ENCODE assay signal across 12 cellular contexts in genomic region chr10:118108194-118109026, GRCh38.
DNase-seq lines count a peak whose midpoint lies in the region; ATAC-seq, FAIRE-seq and TF ChIP-seq lines count a peak whose summit lies in the region.
"Had no signal": no experiment of that assay in that cellular context is flagged by ENCODE, and none has a peak within 500 bp of the region (broad histone marks: within the 10 kb centered on the region; RNA-seq: fewer than 3 reads in every experiment).

No MANE protein-coding gene starts in this region.

- intact Hi-C loops in K562 (cut with micrococcal nuclease): no loop called here

- no peaks in the 10 kb centered on the region for H3K9me1 ChIP-seq in K562 (ENCODE audit: control insufficient read depth, insufficient read depth, low read length)

- no peak for TF ChIP-seq EP300 in K562 (IDR thresholded peaks at IDR 0.05; ENCODE audit: low read length)

- no peaks in the 10 kb centered on the region for H3K9me3 ChIP-seq in K562 (replicated peaks; ENCODE audit: control insufficient read depth, insufficient read depth, low read depth, low read length)
- H3K9me3 ChIP-seq: adrenal gland, SJCRH30 had no signal

- ATAC-seq in K562 (peak; percentile 85), GM21529 (IDR thresholded peaks at IDR 0.05; ENCODE audit: unreplicated experiment) (no peak)

- no peaks in the 10 kb centered on the region for H4K20me1 ChIP-seq in K562 (replicated peaks; ENCODE audit: control insufficient read depth, insufficient read depth, low read length)

- no peak for TF ChIP-seq RAD21 in K562 (CRISPR knock-in tag; conservative IDR thresholded peaks at IDR 0.05 in 1 of 2, IDR thresholded peaks at IDR 0.05 in 1 of 2)

- CTCF ChIA-PET in K562 (lab: Yijun Ruan, JAX; ENCODE audit: low intra/inter-chr PET ratio): no interaction called here

- DNase-seq in Ammon's horn (ENCODE audit: low spot score) (peak; percentile 16), NCI-H1436 (lab: John Stamatoyannopoulos, UW) (peak; percentile 49), K562 (ENCODE audit: extremely low read depth in 1 of 4, low spot score in 3 of 4) (peak; percentile 13 to 62 (median 35)), medulla oblongata (ENCODE audit: extremely low spot score) (peak; percentile 9), KBM-7 (no peak), GF-D8 (lab: John Stamatoyannopoulos, UW) (no peak), urothelium cell line (ENCODE audit: low spot score) (no peak)
- DNase-seq: adrenal gland, NCI-H526 treated with DMSO at 0.1 percent for 48 hours, SJCRH30 had no signal

- FAIRE-seq in K562 (lab: Jason Lieb, UNC) (peak; percentile 72), urothelium cell line (lab: Jason Lieb, UNC) (no peak)

- peaks cover 0 to 17% of the 10 kb centered on the region in 2 experiments; a peak in 4 of 5 replicates for H3K4me1 ChIP-seq in K562 (replicated peaks in 1 of 2; ENCODE audit: control insufficient read depth in 2 of 2, insufficient read depth in 2 of 2, low read length in 2 of 2)
- H3K4me1 ChIP-seq: adrenal gland, parathyroid adenoma, SJCRH30 had no signal

- H3K36me3 ChIP-seq in K562 (ENCODE audit: control insufficient read depth, insufficient read depth, low read length): no peaks in the 10 kb centered on the region
- H3K36me3 ChIP-seq: adrenal gland, SJCRH30 had no signal

- 3% methylated on average over 17 of the region's 20 CpGs for WGBS in K562 (ENCODE audit: insufficient coverage, low coverage, missing lambda C conversion rate)

- peak overlapping the region; percentile 43 for H3K4me2 ChIP-seq in K562 (ENCODE audit: insufficient read depth, low read length)

- BruUV-seq in K562 (replicated peaks; lab: Mats Ljungman, UMichigan): no TSS peak

- peaks cover 0 to 6% of the 10 kb centered on the region in 2 experiments; a peak in 2 of 5 replicates for H3K27me3 ChIP-seq in K562 (ENCODE audit: control insufficient read depth in 2 of 2, insufficient read depth in 2 of 2, low read length in 2 of 2)
- H3K27me3 ChIP-seq: adrenal gland, SJCRH30 had no signal

- H3K9ac ChIP-seq in K562 (ENCODE audit: insufficient read depth in 1 of 2, low read depth in 2 of 2, low read length in 2 of 2): peak overlapping the region in 1 of 2 experiments; percentile 28; a peak in 1 of 4 replicates
- H3K9ac ChIP-seq: parathyroid adenoma had no signal

- peak overlapping the region; percentile 54 for H3K27ac ChIP-seq in K562 (ENCODE audit: extremely low read depth, low read depth, low read length)
- H3K27ac ChIP-seq: adrenal gland, parathyroid adenoma, SJCRH30 had no signal

- H3K4me3 ChIP-seq in K562: no peak overlapping the region
- H3K4me3 ChIP-seq: adrenal gland, SJCRH30 had no signal

- peak overlapping the region; percentile 80 for H2AFZ ChIP-seq in K562 (ENCODE audit: low read depth, low read length)
- H2AFZ ChIP-seq: parathyroid adenoma had no signal

- POLR2A ChIA-PET in K562 (lab: Yijun Ruan, JAX): interaction anchor here (0.8 kb wide), 1 partner anchor 656 kb away, joined by 3 read pairs; no protein-coding TSS in a partner anchor

- H3K79me2 ChIP-seq in K562 (ENCODE audit: control insufficient read depth, insufficient read depth, low read length): no peaks in the 10 kb centered on the region
- H3K79me2 ChIP-seq: parathyroid adenoma had no signal

- TF ChIP-seq CTCF in K562 (IDR thresholded peaks at IDR 0.05 in 2 of 3, conservative IDR thresholded peaks at IDR 0.05 in 1 of 3; ENCODE audit: insufficient read depth in 2 of 3, low read depth in 1 of 3, low read length in 3 of 3): no peak

- in situ Hi-C loops in K562 (cut with MboI) (no loop called here), KBM-7 (cut with MboI; ENCODE audit: low pct_unique_long_range_greater_than_20kb, low sequenced_read_pairs) (no loop called here)

- TF ChIP-seq POLR2A in K562 (conservative IDR thresholded peaks at IDR 0.05): no peak

TF ChIP-seq in K562, 482 proteins besides CTCF, POLR2A, EP300 and RAD21 (continues in another document):
- TF ChIP-seq ZNF518B (CRISPR knock-in tag; IDR thresholded peaks at IDR 0.05) (no peak), PRDM10 (IDR thresholded peaks at IDR 0.05; ENCODE audit: partially characterized antibody) (no peak), CEBPZ (IDR thresholded peaks at IDR 0.05; ENCODE audit: borderline replicate concordance, low read depth, low read length) (no peak), FOSL1 (tag; conservative IDR thresholded peaks at IDR 0.05) (no peak), CCNT2 (IDR thresholded peaks at IDR 0.05; ENCODE audit: borderline replicate concordance, extremely low read depth, insufficient read length, low read depth, low read length) (no peak), KLF6 (CRISPR knock-in tag; IDR thresholded peaks at IDR 0.05; ENCODE audit: borderline replicate concordance) (no peak), SREBF1 (IDR thresholded peaks at IDR 0.05; ENCODE audit: borderline replicate concordance, low read depth, low read length) (no peak), RFX7 (CRISPR knock-in tag; IDR thresholded peaks at IDR 0.05) (no peak), C11orf30 (IDR thresholded peaks at IDR 0.05; ENCODE audit: low read depth) (peak; percentile 74), PHB2 (IDR thresholded peaks at IDR 0.05; ENCODE audit: low read depth) (no peak)

Comparison
In these comparisons a context has a peak if more than half of its experiments do, and no peak if none do; other contexts are left out.
1. DNase-seq: peak in Ammon's horn (single experiment), NCI-H1436 (single experiment), K562 (4 of 4) and medulla oblongata (single experiment); none in KBM-7 (single experiment), GF-D8 (single experiment) and urothelium cell line (single experiment).